In the genomic region with DNA sequence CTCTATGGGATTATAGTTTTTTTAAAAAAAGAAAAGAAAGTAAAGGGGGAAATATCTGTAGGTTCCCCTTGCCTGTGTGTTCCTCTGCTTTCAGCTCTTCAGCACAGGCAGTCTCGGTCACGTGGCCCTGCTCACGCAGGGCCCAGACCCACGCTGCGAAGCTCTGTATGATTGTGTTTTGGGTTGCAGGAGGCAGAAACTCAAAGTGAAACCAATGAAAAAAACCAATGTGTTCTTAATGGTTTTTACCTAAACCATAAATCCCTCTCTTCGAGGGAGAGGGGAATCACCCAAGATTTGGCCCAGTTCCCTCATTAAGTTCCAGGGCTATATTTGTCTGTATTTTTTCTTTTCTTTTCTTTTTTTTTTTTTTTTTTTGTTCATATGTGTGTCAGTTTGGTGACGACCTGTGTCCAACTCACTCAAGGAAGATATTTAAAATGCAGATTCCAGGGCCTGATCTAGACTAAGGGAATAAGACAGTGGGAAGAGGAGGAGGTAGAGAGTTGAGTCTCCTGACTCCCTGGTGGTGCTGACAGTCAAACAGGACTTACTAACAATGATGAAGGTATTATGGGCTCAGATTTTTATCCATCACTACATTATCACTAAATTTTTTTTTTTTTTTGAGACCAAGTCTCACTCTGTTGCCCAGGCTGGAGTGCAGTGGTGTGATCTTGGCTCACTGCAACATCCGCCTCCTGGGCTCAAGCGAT, we compare ENCODE assay signal across 1 cellular context.
TF ChIP-seq lines count a peak whose summit lies in the region.

No MANE protein-coding gene starts in this region.

TF ChIP-seq in GM23338, 12 proteins besides CTCF, POLR2A, EP300 and RAD21 (continued from another document):
- TF ChIP-seq, protein P1, sequence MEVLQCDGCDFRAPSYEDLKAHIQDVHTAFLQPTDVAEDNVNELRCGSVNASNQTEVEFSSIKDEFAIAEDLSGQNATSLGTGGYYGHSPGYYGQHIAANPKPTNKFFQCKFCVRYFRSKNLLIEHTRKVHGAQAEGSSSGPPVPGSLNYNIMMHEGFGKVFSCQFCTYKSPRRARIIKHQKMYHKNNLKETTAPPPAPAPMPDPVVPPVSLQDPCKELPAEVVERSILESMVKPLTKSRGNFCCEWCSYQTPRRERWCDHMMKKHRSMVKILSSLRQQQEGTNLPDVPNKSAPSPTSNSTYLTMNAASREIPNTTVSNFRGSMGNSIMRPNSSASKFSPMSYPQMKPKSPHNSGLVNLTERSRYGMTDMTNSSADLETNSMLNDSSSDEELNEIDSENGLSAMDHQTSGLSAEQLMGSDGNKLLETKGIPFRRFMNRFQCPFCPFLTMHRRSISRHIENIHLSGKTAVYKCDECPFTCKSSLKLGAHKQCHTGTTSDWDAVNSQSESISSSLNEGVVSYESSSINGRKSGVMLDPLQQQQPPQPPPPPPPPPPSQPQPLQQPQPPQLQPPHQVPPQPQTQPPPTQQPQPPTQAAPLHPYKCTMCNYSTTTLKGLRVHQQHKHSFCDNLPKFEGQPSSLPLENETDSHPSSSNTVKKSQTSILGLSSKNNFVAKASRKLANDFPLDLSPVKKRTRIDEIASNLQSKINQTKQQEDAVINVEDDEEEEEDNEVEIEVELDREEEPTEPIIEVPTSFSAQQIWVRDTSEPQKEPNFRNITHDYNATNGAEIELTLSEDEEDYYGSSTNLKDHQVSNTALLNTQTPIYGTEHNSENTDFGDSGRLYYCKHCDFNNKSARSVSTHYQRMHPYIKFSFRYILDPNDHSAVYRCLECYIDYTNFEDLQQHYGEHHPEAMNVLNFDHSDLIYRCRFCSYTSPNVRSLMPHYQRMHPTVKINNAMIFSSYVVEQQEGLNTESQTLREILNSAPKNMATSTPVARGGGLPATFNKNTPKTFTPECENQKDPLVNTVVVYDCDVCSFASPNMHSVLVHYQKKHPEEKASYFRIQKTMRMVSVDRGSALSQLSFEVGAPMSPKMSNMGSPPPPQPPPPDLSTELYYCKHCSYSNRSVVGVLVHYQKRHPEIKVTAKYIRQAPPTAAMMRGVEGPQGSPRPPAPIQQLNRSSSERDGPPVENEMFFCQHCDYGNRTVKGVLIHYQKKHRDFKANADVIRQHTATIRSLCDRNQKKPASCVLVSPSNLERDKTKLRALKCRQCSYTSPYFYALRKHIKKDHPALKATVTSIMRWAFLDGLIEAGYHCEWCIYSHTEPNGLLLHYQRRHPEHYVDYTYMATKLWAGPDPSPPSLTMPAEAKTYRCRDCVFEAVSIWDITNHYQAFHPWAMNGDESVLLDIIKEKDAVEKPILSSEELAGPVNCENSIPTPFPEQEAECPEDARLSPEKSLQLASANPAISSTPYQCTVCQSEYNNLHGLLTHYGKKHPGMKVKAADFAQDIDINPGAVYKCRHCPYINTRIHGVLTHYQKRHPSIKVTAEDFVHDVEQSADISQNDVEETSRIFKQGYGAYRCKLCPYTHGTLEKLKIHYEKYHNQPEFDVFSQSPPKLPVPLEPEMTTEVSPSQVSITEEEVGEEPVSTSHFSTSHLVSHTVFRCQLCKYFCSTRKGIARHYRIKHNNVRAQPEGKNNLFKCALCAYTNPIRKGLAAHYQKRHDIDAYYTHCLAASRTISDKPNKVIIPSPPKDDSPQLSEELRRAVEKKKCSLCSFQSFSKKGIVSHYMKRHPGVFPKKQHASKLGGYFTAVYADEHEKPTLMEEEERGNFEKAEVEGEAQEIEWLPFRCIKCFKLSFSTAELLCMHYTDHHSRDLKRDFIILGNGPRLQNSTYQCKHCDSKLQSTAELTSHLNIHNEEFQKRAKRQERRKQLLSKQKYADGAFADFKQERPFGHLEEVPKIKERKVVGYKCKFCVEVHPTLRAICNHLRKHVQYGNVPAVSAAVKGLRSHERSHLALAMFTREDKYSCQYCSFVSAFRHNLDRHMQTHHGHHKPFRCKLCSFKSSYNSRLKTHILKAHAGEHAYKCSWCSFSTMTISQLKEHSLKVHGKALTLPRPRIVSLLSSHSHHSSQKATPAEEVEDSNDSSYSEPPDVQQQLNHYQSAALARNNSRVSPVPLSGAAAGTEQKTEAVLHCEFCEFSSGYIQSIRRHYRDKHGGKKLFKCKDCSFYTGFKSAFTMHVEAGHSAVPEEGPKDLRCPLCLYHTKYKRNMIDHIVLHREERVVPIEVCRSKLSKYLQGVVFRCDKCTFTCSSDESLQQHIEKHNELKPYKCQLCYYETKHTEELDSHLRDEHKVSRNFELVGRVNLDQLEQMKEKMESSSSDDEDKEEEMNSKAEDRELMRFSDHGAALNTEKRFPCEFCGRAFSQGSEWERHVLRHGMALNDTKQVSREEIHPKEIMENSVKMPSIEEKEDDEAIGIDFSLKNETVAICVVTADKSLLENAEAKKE (CRISPR knock-in tag; IDR thresholded peaks at IDR 0.05), result no peak
- TF ChIP-seq NANOG (IDR thresholded peaks at IDR 0.05; ENCODE audit: borderline replicate concordance) (no peak), ETS1 (IDR thresholded peaks at IDR 0.05) (no peak), STAT1 (IDR thresholded peaks at IDR 0.05; ENCODE audit: unreplicated experiment) (no peak), POLR2AphosphoS5 (IDR thresholded peaks at IDR 0.05; ENCODE audit: low read depth) (no peak)
